Comparison of ENCODE assay signal across 1 cellular context in the genomic region with DNA sequence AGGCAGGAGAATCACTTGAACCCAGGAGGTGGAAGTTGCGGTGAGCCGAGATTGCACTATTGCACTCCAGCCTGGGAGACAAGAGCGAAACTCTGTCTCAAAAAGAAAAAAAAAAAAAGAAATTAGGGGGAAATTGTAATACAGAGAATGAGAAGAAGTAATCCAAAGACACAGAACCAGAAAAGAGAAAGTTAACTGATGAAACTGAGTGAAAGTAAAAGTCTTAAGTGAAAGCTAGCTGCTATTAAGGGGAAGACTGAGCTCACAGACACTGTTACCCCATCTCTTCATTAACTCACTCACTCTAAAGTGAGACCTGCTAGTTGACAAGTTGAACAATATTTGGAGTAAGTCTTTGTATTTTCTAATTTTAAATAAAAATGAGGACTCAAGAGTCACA.
A peak's percentile ranks its signal among the peaks of the same experiment; 100 is the strongest.
TF ChIP-seq lines count a peak whose summit lies in the region.

No MANE protein-coding gene starts in this region.

TF ChIP-seq in GM12878, 131 proteins besides CTCF, POLR2A, EP300 and RAD21 (continued from another document):
- TF ChIP-seq SRF (IDR thresholded peaks at IDR 0.05; ENCODE audit: low read depth in 2 of 2, low read length in 2 of 2) (no peak), NBN (IDR thresholded peaks at IDR 0.05) (no peak), RUNX3 (IDR thresholded peaks at IDR 0.05; ENCODE audit: low read length) (0 out of 2 replicates have a peak, but pooled peaks have one; percentile 7), SMARCA5 (IDR thresholded peaks at IDR 0.05) (no peak)
